8 cellular contexts compared by ENCODE assay signal in genomic region chr3:88113311-88114162, GRCh38. TPM values are rescaled to one million over a fixed set of nuclear protein-coding genes. Genes with fewer than 3 reads are reported as not detected.
DNase-seq lines count a peak whose midpoint lies in the region; ATAC-seq and TF ChIP-seq lines count a peak whose summit lies in the region.

No MANE protein-coding gene starts in this region.

- BruUV-seq in OCI-LY7 (replicated peaks; lab: Mats Ljungman, UMichigan), result no TSS peak

- no peak overlapping the region for H3K4me2 ChIP-seq in OCI-LY7 (ENCODE audit: low read length)

- H3K27ac ChIP-seq in HL-60 (replicated peaks) (no peak overlapping the region), OCI-LY7 (ENCODE audit: low read depth, low read length, poor library complexity, severe bottlenecking) (no peak overlapping the region), neutrophil (no peak overlapping the region), tibial nerve (no peak overlapping the region)

- H3K4me3 ChIP-seq in HL-60 (replicated peaks; ENCODE audit: insufficient read depth, low read length) (no peak overlapping the region), OCI-LY7 (ENCODE audit: low read depth, low read length, poor library complexity, severe bottlenecking) (no peak overlapping the region), fibroblast of the aortic adventitia (ENCODE audit: low read depth, low read length) (no peak overlapping the region), neutrophil (ENCODE audit: low read depth in 1 of 2, low read length in 1 of 2) (no peak overlapping the region), tibial nerve (no peak overlapping the region)

- no peak overlapping the region for H2AFZ ChIP-seq in OCI-LY7 (ENCODE audit: low read length)

- CTCF ChIA-PET in OCI-LY7 (lab: Charles Lee; ENCODE audit: unreplicated experiment), result interaction anchor here (1.0 kb wide), 3 partner anchors 10 to 35 kb away, joined by 3 read pairs; no protein-coding TSS in a partner anchor

- H3K27me3 ChIP-seq in HL-60 (ENCODE audit: insufficient read depth, poor library complexity, severe bottlenecking), result no peaks in the 10 kb centered on the region
- H3K27me3 ChIP-seq in neutrophil, result no peaks in the 10 kb centered on the region
- H3K27me3 ChIP-seq in tibial nerve, result no peaks in the 10 kb centered on the region

- H3K9me3 ChIP-seq in OCI-LY7 (ENCODE audit: low read length) (no peaks in the 10 kb centered on the region), neutrophil (no peaks in the 10 kb centered on the region), tibial nerve (no peaks in the 10 kb centered on the region)

- peak; percentile 54 for TF ChIP-seq CTCF in HL-60 (IDR thresholded peaks at IDR 0.05; ENCODE audit: insufficient read depth, low read length)
- TF ChIP-seq CTCF in OCI-LY7 (conservative IDR thresholded peaks at IDR 0.05; ENCODE audit: low read length), result peak; percentile 92
- TF ChIP-seq CTCF in fibroblast of the aortic adventitia (IDR thresholded peaks at IDR 0.05; ENCODE audit: insufficient read depth, low read length), result peak; percentile 82
- peak; percentile 58 for TF ChIP-seq CTCF in neutrophil (IDR thresholded peaks at IDR 0.05)
- TF ChIP-seq CTCF in tibial nerve (IDR thresholded peaks at IDR 0.05), result peak; percentile 61 to 72 (median 64)

- DNase-seq in EL (peak; percentile 72), HL-60 (ENCODE audit: low read depth in 1 of 2, low spot score in 1 of 2) (peak; percentile 15 to 68), OCI-LY7 (ENCODE audit: low spot score) (peak; percentile 72), activated T-cell treated with anti-CD3 and anti-CD28 coated beads for 4 hours (peak; percentile 48), fibroblast of the aortic adventitia (ENCODE audit: low read depth) (peak; percentile 82), tibial nerve (ENCODE audit: low spot score in 2 of 2) (peak; percentile 15 to 88)

- WGBS in tibial nerve, 2 donors, result 38 to 46% methylated on average over 5 of the region's 5 CpGs

- TF ChIP-seq POLR2A in tibial nerve (IDR thresholded peaks at IDR 0.05), result no peak

- no peaks in the 10 kb centered on the region for H3K79me2 ChIP-seq in OCI-LY7 (ENCODE audit: insufficient read depth, low read depth, low read length)

- H4K20me1 ChIP-seq in OCI-LY7 (ENCODE audit: insufficient read depth, low read length), result peaks cover 8% of the 10 kb centered on the region

- H3K36me3 ChIP-seq in OCI-LY7 (ENCODE audit: insufficient read depth, low read length), result peaks cover 36% of the 10 kb centered on the region
- H3K36me3 ChIP-seq in neutrophil, result peaks cover 14% of the 10 kb centered on the region
- H3K36me3 ChIP-seq in tibial nerve, result peaks cover 0 to 21% (median 0%) of the 10 kb centered on the region in 3 donors

- intact Hi-C loops in OCI-LY7 (cut with micrococcal nuclease; ENCODE audit: unreplicated experiment), result loop anchor here (2.0 to 5.0 kb wide), 3 partner anchors 56 to 341 kb away; partner anchors contain the start of genes CGGBP1 and ZNF654

- ATAC-seq in GM21390 (IDR thresholded peaks at IDR 0.05; ENCODE audit: unreplicated experiment), result peak; percentile 87

- POLR2A ChIA-PET in OCI-LY7 (lab: Charles Lee), result interaction anchor here (0.5 to 1.5 kb wide), 9 partner anchors 11 to 456 kb away, joined by 3 to 4 read pairs (median 3); no protein-coding TSS in a partner anchor

- no peak for TF ChIP-seq EP300 in tibial nerve (IDR thresholded peaks at IDR 0.05)

- no peaks in the 10 kb centered on the region for H3K9me2 ChIP-seq in OCI-LY7 (ENCODE audit: insufficient read depth, low read length)

- H3K4me1 ChIP-seq in OCI-LY7 (ENCODE audit: insufficient read depth, low read length, poor library complexity, severe bottlenecking), result no peaks in the 10 kb centered on the region
- H3K4me1 ChIP-seq in neutrophil (ENCODE audit: control insufficient read depth in 1 of 2, insufficient read depth in 1 of 2, low read depth in 1 of 2, low read length in 1 of 2), result no peaks in the 10 kb centered on the region
- H3K4me1 ChIP-seq in tibial nerve, result peaks cover 0 to 17% (median 0%) of the 10 kb centered on the region in 4 donors

RNA-seq across cellular contexts. Expression of gene C3orf38, which starts 36.2 kb away (rescaled TPM):
- 27.5 and 27.8 TPM in 2 replicates for total RNA-seq in OCI-LY7 (2014; rRNA removed; shearing (Covaris generic))
- total RNA-seq in OCI-LY7 (2022), result 27.5 and 30.9 TPM in 2 replicates
- total RNA-seq in fibroblast of the aortic adventitia (ENCODE audit: low replicate concordance), result 17.3 and 42.4 TPM in 2 replicates
- total RNA-seq in tibial nerve, result 10 to 100 TPM; 20.7 to 25.6 (median 21.6) TPM

RNA-seq across cellular contexts. Expression of gene ZNF654, which starts 54.5 kb away (rescaled TPM):
- total RNA-seq in OCI-LY7 (2014; rRNA removed; shearing (Covaris generic)), result 5.4 and 5.6 TPM in 2 replicates
- total RNA-seq in OCI-LY7 (2022) (13.3 and 18.5 TPM in 2 replicates), fibroblast of the aortic adventitia (ENCODE audit: low replicate concordance) (19.1 and 20.6 TPM in 2 replicates), tibial nerve (10 to 100 TPM; 13.7 to 31.5 (median 15.7) TPM)

RNA-seq across cellular contexts. Expression of gene CGGBP1, which starts 54.7 kb away (rescaled TPM):
- 52.8 and 54.4 TPM in 2 replicates for total RNA-seq in OCI-LY7 (2014; rRNA removed; shearing (Covaris generic))
- total RNA-seq in OCI-LY7 (2022) (76.0 and 99.3 TPM in 2 replicates), fibroblast of the aortic adventitia (ENCODE audit: low replicate concordance) (104 and 231 TPM in 2 replicates), tibial nerve (10 to 100 TPM; 57.3 to 70.6 (median 65.0) TPM)
